ENCODE assay signal across 20 cellular contexts in genomic region chr10:72682626-72683025, GRCh38. TPM values are rescaled to one million over a fixed set of nuclear protein-coding genes. Genes with fewer than 3 reads are reported as not detected.
A peak's percentile ranks its signal among the peaks of the same experiment; 100 is the strongest.
DNase-seq lines count a peak whose midpoint lies in the region; ATAC-seq and TF ChIP-seq lines count a peak whose summit lies in the region.
"Had no signal": no experiment of that assay in that cellular context is flagged by ENCODE, and none has a peak within 500 bp of the region (broad histone marks: within the 10 kb centered on the region; RNA-seq: fewer than 3 reads in every experiment).

No MANE protein-coding gene starts in this region.

- H3K36me3 ChIP-seq in PC-9 (ENCODE audit: low read depth) = no peaks in the 10 kb centered on the region

- H3K4me1 ChIP-seq in PC-9 (replicated peaks; ENCODE audit: insufficient read depth) = peaks cover 13% of the 10 kb centered on the region

- no peaks in the 10 kb centered on the region for H3K9me3 ChIP-seq in PC-9 (ENCODE audit: insufficient read depth, low read depth)

- CTCF ChIA-PET in PC-9 (lab: Charles Lee) = no interaction called here

- H2AFZ ChIP-seq in PC-9 = no peak overlapping the region

- POLR2A ChIA-PET in PC-9 (lab: Charles Lee; ENCODE audit: unreplicated experiment) = interaction anchor here (0.6 to 0.8 kb wide), 3 partner anchors 62 to 306 kb away, joined by 3 to 9 read pairs (median 8); no protein-coding TSS in a partner anchor

- H3F3A ChIP-seq in PC-9 (ENCODE audit: insufficient read depth, low read depth) = peaks cover 8% of the 10 kb centered on the region; the same call in 1 of the 2 replicates

- H3K4me3 ChIP-seq in PC-9 (no peak overlapping the region), choroid plexus epithelial cell (ENCODE audit: low read depth, low read length) (no peak overlapping the region)

- no TSS peak for BruUV-seq in PC-9 (replicated peaks; lab: Mats Ljungman, UMichigan)

- 0 out of 2 replicates have a peak overlapping the region, but pooled peaks have one; percentile 23 for H3K27ac ChIP-seq in PC-9

- H3K79me2 ChIP-seq in PC-9 (ENCODE audit: low read depth) = no peaks in the 10 kb centered on the region

- no peaks in the 10 kb centered on the region for H4K20me1 ChIP-seq in PC-9 (ENCODE audit: insufficient read depth)

- intact Hi-C loops in PC-9 (cut with micrococcal nuclease; ENCODE audit: unreplicated experiment) = no loop called here

- ATAC-seq in GM18520 (IDR thresholded peaks at IDR 0.05; ENCODE audit: unreplicated experiment) (no peak), GM19324 (IDR thresholded peaks at IDR 0.05; ENCODE audit: low FRiP score, unreplicated experiment) (no peak)
- ATAC-seq: right cardiac atrium, T-cell had no signal

- H3K9me2 ChIP-seq in PC-9 (ENCODE audit: insufficient read depth) = no peaks in the 10 kb centered on the region

- TF ChIP-seq CTCF in PC-9 (conservative IDR thresholded peaks at IDR 0.05) (no peak), choroid plexus epithelial cell (conservative IDR thresholded peaks at IDR 0.05; ENCODE audit: low read depth, low read length) (no peak)

- H3K4me2 ChIP-seq in PC-9 = peak overlapping the region; percentile 31; the same call in 1 of the 2 replicates

- DNase-seq in GF-D8 (lab: John Stamatoyannopoulos, UW) (peak; percentile 67), PC-9 (peak in 1 of 2 experiments; percentile 49), choroid plexus epithelial cell (ENCODE audit: low read depth) (peak; percentile 13), renal cortical epithelial cell (ENCODE audit: low read depth) (peak; percentile 54), globus pallidus (ENCODE audit: low spot score) (no peak)
- DNase-seq: activated CD4-positive, alpha-beta memory T cell treated with anti-CD3 and anti-CD28 coated beads for 36 hours; activated naive CD4-positive, alpha-beta T cell treated with Interleukin-2 at 50 U/mL for 16 hours; CD8-positive, alpha-beta memory T cell; DMS79 treated with DMSO at 0.1 percent for 48 hours; GOT3; NCI-H187; NCI-H446; NK-92 treated with Interleukin-12 subunit alpha and Interleukin-12 subunit beta, amount 100 ng/mL, for 24 hours; nucleus accumbens; right cardiac atrium; RPMI8226; stimulated activated CD4-positive, alpha-beta T cell treated with anti-CD3 and anti-CD28 coated beads, Interleukin-15, amount 100 ng/mL, for 24 hours; T-cell had no signal

- H3K27me3 ChIP-seq in PC-9 (ENCODE audit: insufficient read depth, low read depth) = no peaks in the 10 kb centered on the region

RNA-seq across cellular contexts. Expression of gene MCU, which starts 9.3 kb away (rescaled TPM):
- total RNA-seq in PC-9 (2021) (59.5 and 61.9 TPM in 2 replicates), renal cortical epithelial cell (32.3 and 47.2 TPM in 2 replicates)

RNA-seq across cellular contexts. Expression of gene MICU1, which starts 56.7 kb away (rescaled TPM):
- total RNA-seq in PC-9 (2021) = 65.3 and 70.5 TPM in 2 replicates
- 55.2 and 65.2 TPM in 2 replicates for total RNA-seq in renal cortical epithelial cell
